ENCODE assay signal across 1 cellular context in genomic region chr2:82491591-82491990, GRCh38.
TF ChIP-seq lines count a peak whose summit lies in the region.

No MANE protein-coding gene starts in this region.

TF ChIP-seq in GM12878, 131 proteins besides CTCF, POLR2A, EP300 and RAD21 (continued from another document):
- TF ChIP-seq KAT2A (conservative IDR thresholded peaks at IDR 0.05; ENCODE audit: control insufficient read depth, low read depth, low read length), result no peak
- TF ChIP-seq NRF1 (conservative IDR thresholded peaks at IDR 0.05; ENCODE audit: low read depth, low read length), result no peak
- TF ChIP-seq DPF2 (IDR thresholded peaks at IDR 0.05), result peak; percentile 30; the same call in 1 of the 2 replicates
- TF ChIP-seq FOXK2 (IDR thresholded peaks at IDR 0.05), result no peak
